ENCODE assay signal across 1 cellular context in the genomic region with DNA sequence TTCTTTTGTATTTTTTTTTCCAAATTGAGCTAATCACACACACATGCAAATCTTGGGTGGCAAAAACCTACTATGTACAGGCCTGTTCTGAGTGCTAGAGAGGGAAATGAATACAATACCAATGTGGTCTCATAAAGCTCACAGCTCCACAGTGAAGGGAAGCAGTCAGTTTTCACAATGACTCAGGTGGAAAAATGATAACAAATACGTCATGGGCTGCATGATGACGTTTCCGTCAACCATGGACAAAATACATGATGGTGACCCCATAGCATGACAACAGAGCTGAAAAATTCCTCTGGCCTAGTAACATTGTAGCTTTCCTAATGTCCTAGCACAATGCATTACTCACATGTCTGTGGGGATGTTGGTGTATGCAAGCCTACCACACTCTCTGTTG.
TF ChIP-seq lines count a peak whose summit lies in the region.

No MANE protein-coding gene starts in this region.

TF ChIP-seq in GM12878, 131 proteins besides CTCF, POLR2A, EP300 and RAD21 (continued from another document and continues in another):
- TF ChIP-seq, protein P1, sequence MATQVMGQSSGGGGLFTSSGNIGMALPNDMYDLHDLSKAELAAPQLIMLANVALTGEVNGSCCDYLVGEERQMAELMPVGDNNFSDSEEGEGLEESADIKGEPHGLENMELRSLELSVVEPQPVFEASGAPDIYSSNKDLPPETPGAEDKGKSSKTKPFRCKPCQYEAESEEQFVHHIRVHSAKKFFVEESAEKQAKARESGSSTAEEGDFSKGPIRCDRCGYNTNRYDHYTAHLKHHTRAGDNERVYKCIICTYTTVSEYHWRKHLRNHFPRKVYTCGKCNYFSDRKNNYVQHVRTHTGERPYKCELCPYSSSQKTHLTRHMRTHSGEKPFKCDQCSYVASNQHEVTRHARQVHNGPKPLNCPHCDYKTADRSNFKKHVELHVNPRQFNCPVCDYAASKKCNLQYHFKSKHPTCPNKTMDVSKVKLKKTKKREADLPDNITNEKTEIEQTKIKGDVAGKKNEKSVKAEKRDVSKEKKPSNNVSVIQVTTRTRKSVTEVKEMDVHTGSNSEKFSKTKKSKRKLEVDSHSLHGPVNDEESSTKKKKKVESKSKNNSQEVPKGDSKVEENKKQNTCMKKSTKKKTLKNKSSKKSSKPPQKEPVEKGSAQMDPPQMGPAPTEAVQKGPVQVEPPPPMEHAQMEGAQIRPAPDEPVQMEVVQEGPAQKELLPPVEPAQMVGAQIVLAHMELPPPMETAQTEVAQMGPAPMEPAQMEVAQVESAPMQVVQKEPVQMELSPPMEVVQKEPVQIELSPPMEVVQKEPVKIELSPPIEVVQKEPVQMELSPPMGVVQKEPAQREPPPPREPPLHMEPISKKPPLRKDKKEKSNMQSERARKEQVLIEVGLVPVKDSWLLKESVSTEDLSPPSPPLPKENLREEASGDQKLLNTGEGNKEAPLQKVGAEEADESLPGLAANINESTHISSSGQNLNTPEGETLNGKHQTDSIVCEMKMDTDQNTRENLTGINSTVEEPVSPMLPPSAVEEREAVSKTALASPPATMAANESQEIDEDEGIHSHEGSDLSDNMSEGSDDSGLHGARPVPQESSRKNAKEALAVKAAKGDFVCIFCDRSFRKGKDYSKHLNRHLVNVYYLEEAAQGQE (IDR thresholded peaks at IDR 0.05; ENCODE audit: low read depth, low read length) = no peak
- TF ChIP-seq TCF3 (IDR thresholded peaks at IDR 0.05; ENCODE audit: borderline replicate concordance, insufficient read depth, low read depth, low read length) (no peak), SUZ12 (IDR thresholded peaks at IDR 0.05; ENCODE audit: unreplicated experiment) (no peak), JUND (IDR thresholded peaks at IDR 0.05; ENCODE audit: low read depth, low read length) (peak; percentile 46; the same call in 1 of the 2 replicates), CHD2 (IDR thresholded peaks at IDR 0.05; ENCODE audit: borderline replicate concordance, low read depth, low read length) (no peak), TCF7 (IDR thresholded peaks at IDR 0.05; ENCODE audit: borderline replicate concordance) (no peak), CEBPB (IDR thresholded peaks at IDR 0.05; ENCODE audit: borderline replicate concordance in 1 of 2, low read depth in 2 of 2, low read length in 2 of 2) (peak in 1 of 2 experiments; percentile 48; a peak in 1 of 4 replicates), RFX5 (IDR thresholded peaks at IDR 0.05; ENCODE audit: low read depth, low read length) (no peak), NFIC (IDR thresholded peaks at IDR 0.05; ENCODE audit: low read depth, low read length) (peak; percentile 66; the same call in 1 of the 2 replicates), SIN3A (IDR thresholded peaks at IDR 0.05; ENCODE audit: low read depth, low read length) (no peak), PRDM15 (CRISPR knock-in tag; IDR thresholded peaks at IDR 0.05) (no peak), ATF3 (IDR thresholded peaks at IDR 0.05; ENCODE audit: borderline replicate concordance, extremely low read depth, low read depth, low read length) (no peak), RCOR1 (conservative IDR thresholded peaks at IDR 0.05; ENCODE audit: low read depth, low read length) (no peak), CREM (IDR thresholded peaks at IDR 0.05; ENCODE audit: low read depth) (peak; percentile 98), SREBF2 (IDR thresholded peaks at IDR 0.05; ENCODE audit: low read length) (no peak), EGR1 (IDR thresholded peaks at IDR 0.05; ENCODE audit: borderline replicate concordance in 1 of 2, low read depth in 2 of 2, low read length in 2 of 2) (no peak), SIX5 (IDR thresholded peaks at IDR 0.05; ENCODE audit: low read depth, low read length, severe bottlenecking) (no peak), MXI1 (IDR thresholded peaks at IDR 0.05; ENCODE audit: low read depth, low read length) (no peak), PML (IDR thresholded peaks at IDR 0.05; ENCODE audit: low read length) (no peak), RUNX3 (IDR thresholded peaks at IDR 0.05; ENCODE audit: low read length) (peak; percentile 77), NR2F1 (conservative IDR thresholded peaks at IDR 0.05) (no peak), MEF2B (IDR thresholded peaks at IDR 0.05; ENCODE audit: partially characterized antibody, poor library complexity, severe bottlenecking) (no peak), CBFB (IDR thresholded peaks at IDR 0.05; ENCODE audit: low read depth) (peak; percentile 49; the same call in 1 of the 2 replicates), BCL11A (IDR thresholded peaks at IDR 0.05; ENCODE audit: low read depth, low read length) (peak; percentile 41; the same call in 1 of the 2 replicates), IRF4 (IDR thresholded peaks at IDR 0.05; ENCODE audit: low read depth, low read length) (no peak; the same call in 1 of the 2 replicates), POLR2AphosphoS2 (IDR thresholded peaks at IDR 0.05; ENCODE audit: low read depth, low read length) (no peak), RELA (IDR thresholded peaks at IDR 0.05; ENCODE audit: borderline replicate concordance, partially characterized antibody) (no peak), IKZF1 (conservative IDR thresholded peaks at IDR 0.05) (no peak), ESRRA (IDR thresholded peaks at IDR 0.05; ENCODE audit: low read length) (no peak), HDAC6 (IDR thresholded peaks at IDR 0.05; ENCODE audit: unreplicated experiment) (no peak), DPF2 (IDR thresholded peaks at IDR 0.05) (peak; percentile 40; the same call in 1 of the 2 replicates)
- TF ChIP-seq, protein P2, sequence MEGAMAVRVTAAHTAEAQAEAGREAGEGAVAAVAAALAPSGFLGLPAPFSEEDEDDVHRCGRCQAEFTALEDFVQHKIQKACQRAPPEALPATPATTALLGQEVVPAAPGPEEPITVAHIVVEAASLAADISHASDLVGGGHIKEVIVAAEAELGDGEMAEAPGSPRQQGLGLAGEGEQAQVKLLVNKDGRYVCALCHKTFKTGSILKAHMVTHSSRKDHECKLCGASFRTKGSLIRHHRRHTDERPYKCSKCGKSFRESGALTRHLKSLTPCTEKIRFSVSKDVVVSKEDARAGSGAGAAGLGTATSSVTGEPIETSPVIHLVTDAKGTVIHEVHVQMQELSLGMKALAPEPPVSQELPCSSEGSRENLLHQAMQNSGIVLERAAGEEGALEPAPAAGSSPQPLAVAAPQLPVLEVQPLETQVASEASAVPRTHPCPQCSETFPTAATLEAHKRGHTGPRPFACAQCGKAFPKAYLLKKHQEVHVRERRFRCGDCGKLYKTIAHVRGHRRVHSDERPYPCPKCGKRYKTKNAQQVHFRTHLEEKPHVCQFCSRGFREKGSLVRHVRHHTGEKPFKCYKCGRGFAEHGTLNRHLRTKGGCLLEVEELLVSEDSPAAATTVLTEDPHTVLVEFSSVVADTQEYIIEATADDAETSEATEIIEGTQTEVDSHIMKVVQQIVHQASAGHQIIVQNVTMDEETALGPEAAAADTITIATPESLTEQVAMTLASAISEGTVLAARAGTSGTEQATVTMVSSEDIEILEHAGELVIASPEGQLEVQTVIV (IDR thresholded peaks at IDR 0.05; ENCODE audit: borderline replicate concordance, partially characterized antibody) = no peak
- TF ChIP-seq, protein P3, sequence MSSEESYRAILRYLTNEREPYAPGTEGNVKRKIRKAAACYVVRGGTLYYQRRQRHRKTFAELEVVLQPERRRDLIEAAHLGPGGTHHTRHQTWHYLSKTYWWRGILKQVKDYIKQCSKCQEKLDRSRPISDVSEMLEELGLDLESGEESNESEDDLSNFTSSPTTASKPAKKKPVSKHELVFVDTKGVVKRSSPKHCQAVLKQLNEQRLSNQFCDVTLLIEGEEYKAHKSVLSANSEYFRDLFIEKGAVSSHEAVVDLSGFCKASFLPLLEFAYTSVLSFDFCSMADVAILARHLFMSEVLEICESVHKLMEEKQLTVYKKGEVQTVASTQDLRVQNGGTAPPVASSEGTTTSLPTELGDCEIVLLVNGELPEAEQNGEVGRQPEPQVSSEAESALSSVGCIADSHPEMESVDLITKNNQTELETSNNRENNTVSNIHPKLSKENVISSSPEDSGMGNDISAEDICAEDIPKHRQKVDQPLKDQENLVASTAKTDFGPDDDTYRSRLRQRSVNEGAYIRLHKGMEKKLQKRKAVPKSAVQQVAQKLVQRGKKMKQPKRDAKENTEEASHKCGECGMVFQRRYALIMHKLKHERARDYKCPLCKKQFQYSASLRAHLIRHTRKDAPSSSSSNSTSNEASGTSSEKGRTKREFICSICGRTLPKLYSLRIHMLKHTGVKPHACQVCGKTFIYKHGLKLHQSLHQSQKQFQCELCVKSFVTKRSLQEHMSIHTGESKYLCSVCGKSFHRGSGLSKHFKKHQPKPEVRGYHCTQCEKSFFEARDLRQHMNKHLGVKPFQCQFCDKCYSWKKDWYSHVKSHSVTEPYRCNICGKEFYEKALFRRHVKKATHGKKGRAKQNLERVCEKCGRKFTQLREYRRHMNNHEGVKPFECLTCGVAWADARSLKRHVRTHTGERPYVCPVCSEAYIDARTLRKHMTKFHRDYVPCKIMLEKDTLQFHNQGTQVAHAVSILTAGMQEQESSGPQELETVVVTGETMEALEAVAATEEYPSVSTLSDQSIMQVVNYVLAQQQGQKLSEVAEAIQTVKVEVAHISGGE (CRISPR knock-in tag; IDR thresholded peaks at IDR 0.05) = no peak
- TF ChIP-seq, protein P4, sequence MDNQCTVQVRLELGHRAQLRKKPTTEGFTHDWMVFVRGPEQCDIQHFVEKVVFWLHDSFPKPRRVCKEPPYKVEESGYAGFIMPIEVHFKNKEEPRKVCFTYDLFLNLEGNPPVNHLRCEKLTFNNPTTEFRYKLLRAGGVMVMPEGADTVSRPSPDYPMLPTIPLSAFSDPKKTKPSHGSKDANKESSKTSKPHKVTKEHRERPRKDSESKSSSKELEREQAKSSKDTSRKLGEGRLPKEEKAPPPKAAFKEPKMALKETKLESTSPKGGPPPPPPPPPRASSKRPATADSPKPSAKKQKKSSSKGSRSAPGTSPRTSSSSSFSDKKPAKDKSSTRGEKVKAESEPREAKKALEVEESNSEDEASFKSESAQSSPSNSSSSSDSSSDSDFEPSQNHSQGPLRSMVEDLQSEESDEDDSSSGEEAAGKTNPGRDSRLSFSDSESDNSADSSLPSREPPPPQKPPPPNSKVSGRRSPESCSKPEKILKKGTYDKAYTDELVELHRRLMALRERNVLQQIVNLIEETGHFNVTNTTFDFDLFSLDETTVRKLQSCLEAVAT (IDR thresholded peaks at IDR 0.05) = no peak
- TF ChIP-seq, protein P5, sequence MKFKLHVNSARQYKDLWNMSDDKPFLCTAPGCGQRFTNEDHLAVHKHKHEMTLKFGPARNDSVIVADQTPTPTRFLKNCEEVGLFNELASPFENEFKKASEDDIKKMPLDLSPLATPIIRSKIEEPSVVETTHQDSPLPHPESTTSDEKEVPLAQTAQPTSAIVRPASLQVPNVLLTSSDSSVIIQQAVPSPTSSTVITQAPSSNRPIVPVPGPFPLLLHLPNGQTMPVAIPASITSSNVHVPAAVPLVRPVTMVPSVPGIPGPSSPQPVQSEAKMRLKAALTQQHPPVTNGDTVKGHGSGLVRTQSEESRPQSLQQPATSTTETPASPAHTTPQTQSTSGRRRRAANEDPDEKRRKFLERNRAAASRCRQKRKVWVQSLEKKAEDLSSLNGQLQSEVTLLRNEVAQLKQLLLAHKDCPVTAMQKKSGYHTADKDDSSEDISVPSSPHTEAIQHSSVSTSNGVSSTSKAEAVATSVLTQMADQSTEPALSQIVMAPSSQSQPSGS (IDR thresholded peaks at IDR 0.05; ENCODE audit: low read length) = peak; percentile 53; the same call in 1 of the 2 replicates
- TF ChIP-seq, protein P6, sequence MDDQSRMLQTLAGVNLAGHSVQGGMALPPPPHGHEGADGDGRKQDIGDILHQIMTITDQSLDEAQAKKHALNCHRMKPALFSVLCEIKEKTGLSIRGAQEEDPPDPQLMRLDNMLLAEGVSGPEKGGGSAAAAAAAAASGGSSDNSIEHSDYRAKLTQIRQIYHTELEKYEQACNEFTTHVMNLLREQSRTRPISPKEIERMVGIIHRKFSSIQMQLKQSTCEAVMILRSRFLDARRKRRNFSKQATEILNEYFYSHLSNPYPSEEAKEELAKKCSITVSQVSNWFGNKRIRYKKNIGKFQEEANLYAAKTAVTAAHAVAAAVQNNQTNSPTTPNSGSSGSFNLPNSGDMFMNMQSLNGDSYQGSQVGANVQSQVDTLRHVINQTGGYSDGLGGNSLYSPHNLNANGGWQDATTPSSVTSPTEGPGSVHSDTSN (IDR thresholded peaks at IDR 0.05; ENCODE audit: insufficient replicate concordance, low read depth, low read length) = no peak
- TF ChIP-seq, protein P7, sequence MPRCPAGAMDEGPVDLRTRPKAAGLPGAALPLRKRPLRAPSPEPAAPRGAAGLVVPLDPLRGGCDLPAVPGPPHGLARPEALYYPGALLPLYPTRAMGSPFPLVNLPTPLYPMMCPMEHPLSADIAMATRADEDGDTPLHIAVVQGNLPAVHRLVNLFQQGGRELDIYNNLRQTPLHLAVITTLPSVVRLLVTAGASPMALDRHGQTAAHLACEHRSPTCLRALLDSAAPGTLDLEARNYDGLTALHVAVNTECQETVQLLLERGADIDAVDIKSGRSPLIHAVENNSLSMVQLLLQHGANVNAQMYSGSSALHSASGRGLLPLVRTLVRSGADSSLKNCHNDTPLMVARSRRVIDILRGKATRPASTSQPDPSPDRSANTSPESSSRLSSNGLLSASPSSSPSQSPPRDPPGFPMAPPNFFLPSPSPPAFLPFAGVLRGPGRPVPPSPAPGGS (IDR thresholded peaks at IDR 0.05; ENCODE audit: borderline replicate concordance, insufficient read depth, low read depth, low read length, poor library complexity, severe bottlenecking) = no peak
